In the genomic region with DNA sequence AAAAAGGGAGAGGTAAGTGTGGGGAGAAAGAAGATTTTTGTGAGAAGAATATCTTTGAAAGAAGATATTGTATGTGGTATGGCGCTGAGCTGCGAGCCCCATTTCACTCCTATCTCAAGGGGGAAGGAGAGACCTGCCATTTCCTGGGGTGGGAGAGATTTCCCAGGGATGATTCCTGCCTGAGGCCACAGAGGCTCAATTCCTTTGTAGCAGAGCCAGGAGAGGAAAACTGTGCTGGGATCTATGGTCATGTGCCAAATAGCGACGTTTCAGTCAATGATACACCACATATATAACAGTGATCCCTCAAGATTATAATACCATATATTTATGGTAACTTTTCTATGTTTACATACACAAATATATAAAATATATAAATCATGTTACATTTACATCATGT, we compare ENCODE assay signal across 2 cellular contexts.
TF ChIP-seq lines count a peak whose summit lies in the region.

No MANE protein-coding gene starts in this region.

TF ChIP-seq in A549, 52 proteins besides CTCF, POLR2A, EP300 and RAD21:
- TF ChIP-seq ATOH8 (CRISPR knock-in tag; IDR thresholded peaks at IDR 0.05; ENCODE audit: low read depth) (no peak), PBX3 (IDR thresholded peaks at IDR 0.05) (no peak), CHD2 (IDR thresholded peaks at IDR 0.05; ENCODE audit: low read length, partially characterized antibody) (no peak), HMGXB4 (CRISPR knock-in tag; IDR thresholded peaks at IDR 0.05; ENCODE audit: borderline replicate concordance) (no peak), HOXB13 (CRISPR knock-in tag; IDR thresholded peaks at IDR 0.05; ENCODE audit: low read depth) (no peak), GATA3 (IDR thresholded peaks at IDR 0.05; ENCODE audit: borderline replicate concordance) (no peak), FOSB (CRISPR knock-in tag; IDR thresholded peaks at IDR 0.05) (no peak), NFE2L2 (conservative IDR thresholded peaks at IDR 0.05; ENCODE audit: low read length) (no peak), HDAC2 (IDR thresholded peaks at IDR 0.05) (no peak), KDM5A (IDR thresholded peaks at IDR 0.05) (no peak), CHD4 (IDR thresholded peaks at IDR 0.05; ENCODE audit: borderline replicate concordance) (no peak), SMC3 (IDR thresholded peaks at IDR 0.05) (no peak)
- TF ChIP-seq, protein P1, sequence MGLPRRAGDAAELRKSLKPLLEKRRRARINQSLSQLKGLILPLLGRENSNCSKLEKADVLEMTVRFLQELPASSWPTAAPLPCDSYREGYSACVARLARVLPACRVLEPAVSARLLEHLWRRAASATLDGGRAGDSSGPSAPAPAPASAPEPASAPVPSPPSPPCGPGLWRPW (IDR thresholded peaks at IDR 0.05) = no peak
- TF ChIP-seq, protein P2, sequence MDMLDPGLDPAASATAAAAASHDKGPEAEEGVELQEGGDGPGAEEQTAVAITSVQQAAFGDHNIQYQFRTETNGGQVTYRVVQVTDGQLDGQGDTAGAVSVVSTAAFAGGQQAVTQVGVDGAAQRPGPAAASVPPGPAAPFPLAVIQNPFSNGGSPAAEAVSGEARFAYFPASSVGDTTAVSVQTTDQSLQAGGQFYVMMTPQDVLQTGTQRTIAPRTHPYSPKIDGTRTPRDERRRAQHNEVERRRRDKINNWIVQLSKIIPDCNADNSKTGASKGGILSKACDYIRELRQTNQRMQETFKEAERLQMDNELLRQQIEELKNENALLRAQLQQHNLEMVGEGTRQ (IDR thresholded peaks at IDR 0.05) = no peak

TF ChIP-seq in IMR-90, 13 proteins besides CTCF, POLR2A, EP300 and RAD21:
- no peak for TF ChIP-seq RCOR1 (IDR thresholded peaks at IDR 0.05; ENCODE audit: insufficient replicate concordance, low read length)
- no peak for TF ChIP-seq CHD1 (IDR thresholded peaks at IDR 0.05; ENCODE audit: low read depth, low read length)
- TF ChIP-seq NFE2L2 (IDR thresholded peaks at IDR 0.05; ENCODE audit: low read depth, low read length) = no peak
- TF ChIP-seq BHLHE40 (IDR thresholded peaks at IDR 0.05; ENCODE audit: low read depth, low read length) = no peak
- TF ChIP-seq MAZ (IDR thresholded peaks at IDR 0.05; ENCODE audit: borderline replicate concordance, low read depth, low read length) = no peak
- TF ChIP-seq MXI1 (IDR thresholded peaks at IDR 0.05; ENCODE audit: borderline replicate concordance, low read depth, low read length) = no peak
- TF ChIP-seq, protein P2 (IDR thresholded peaks at IDR 0.05; ENCODE audit: low read depth, low read length) = no peak
- TF ChIP-seq RFX5 (IDR thresholded peaks at IDR 0.05; ENCODE audit: low read depth, low read length) = no peak
- no peak for TF ChIP-seq FOS (IDR thresholded peaks at IDR 0.05; ENCODE audit: low read depth, low read length)
